8 cellular contexts compared by ENCODE assay signal in genomic region chr7:4973728-4974198, GRCh38. TPM values are rescaled to one million over a fixed set of nuclear protein-coding genes. Genes with fewer than 3 reads are reported as not detected.
DNase-seq lines count a peak whose midpoint lies in the region; ATAC-seq, FAIRE-seq and TF ChIP-seq lines count a peak whose summit lies in the region.

No MANE protein-coding gene starts in this region.

- peak overlapping the region; percentile 32 for H3K4me2 ChIP-seq in keratinocyte (ENCODE audit: control insufficient read depth, extremely low read depth, insufficient read depth, low read depth, low read length)

- no peaks in the 10 kb centered on the region for H4K20me1 ChIP-seq in keratinocyte (ENCODE audit: control insufficient read depth, extremely low read depth, insufficient read depth, low read length)

- no peak for FAIRE-seq in keratinocyte (lab: Jason Lieb, UNC)

- ATAC-seq in GM18909 (IDR thresholded peaks at IDR 0.05; ENCODE audit: poor library complexity, unreplicated experiment) = peak; percentile 94
- peak; percentile 95 for ATAC-seq in HG03159 (IDR thresholded peaks at IDR 0.05; ENCODE audit: unreplicated experiment)
- peak; percentile 97 to 98 for ATAC-seq in activated CD4-positive, CD25-positive, alpha-beta regulatory T cell treated with anti-CD3 and anti-CD28 coated beads, Interleukin-2, amount 50 U/mL, for 24 hours

- H3K9me3 ChIP-seq in keratinocyte (ENCODE audit: control insufficient read depth, low read depth, low read length) = no peaks in the 10 kb centered on the region

- H3K79me2 ChIP-seq in keratinocyte (ENCODE audit: control insufficient read depth, insufficient read depth, low read length) = peaks cover 44% of the 10 kb centered on the region

- H3K4me3 ChIP-seq in keratinocyte (ENCODE audit: control insufficient read depth in 2 of 3, extremely low read depth in 1 of 3, insufficient read depth in 2 of 3, low read depth in 1 of 3, low read length in 3 of 3) = peak overlapping the region; percentile 74 to 84 (median 82)

- dilution Hi-C loops in keratinocyte (cut with MboI; ENCODE audit: extremely low pct_ligation_motif_present, low sequenced_read_pairs) = no loop called here

- peak; percentile 96 for DNase-seq in AG20443 (ENCODE audit: low spot score)
- DNase-seq in NCI-H2227 treated with DMSO at 0.1 percent for 48 hours (lab: John Stamatoyannopoulos, UW) = peak; percentile 79
- DNase-seq in cerebellar cortex (ENCODE audit: low spot score) = peak; percentile 89
- DNase-seq in keratinocyte (ENCODE audit: low read depth, low spot score) = peak; percentile 49
- DNase-seq in stimulated activated CD4-positive, alpha-beta T cell treated with anti-CD3 and anti-CD28 coated beads, Interleukin-12 subunit alpha, Interleukin-12 subunit beta, amount 100 ng/mL, for 48 hours (ENCODE audit: low read depth in 2 of 3, low spot score in 1 of 3) = peak; percentile 89 to 94 (median 91)

- peak; percentile 69 to 91 (median 75) for TF ChIP-seq CTCF in keratinocyte (optimal IDR thresholded peaks at IDR 0.05 in 1 of 3, IDR thresholded peaks at IDR 0.05 in 1 of 3, conservative IDR thresholded peaks at IDR 0.05 in 1 of 3; ENCODE audit: extremely low read depth in 1 of 3, insufficient read depth in 2 of 3, low read length in 3 of 3)

- H3K9ac ChIP-seq in keratinocyte (ENCODE audit: control insufficient read depth, extremely low read depth, insufficient read depth, low read length) = peak overlapping the region; percentile 78

- H3K9me1 ChIP-seq in keratinocyte (ENCODE audit: control insufficient read depth, extremely low read depth, insufficient read depth, low read length) = no peaks in the 10 kb centered on the region

- peak overlapping the region; percentile 63 for H3K27ac ChIP-seq in keratinocyte (ENCODE audit: control insufficient read depth, insufficient read depth, low read length)

- no peaks in the 10 kb centered on the region for H3K4me1 ChIP-seq in keratinocyte (ENCODE audit: control insufficient read depth, extremely low read depth, insufficient read depth, low read length)

- H2AFZ ChIP-seq in keratinocyte (ENCODE audit: control insufficient read depth, low read length) = peak overlapping the region; percentile 89

- peaks cover 0 to 10% of the 10 kb centered on the region in 2 experiments for H3K36me3 ChIP-seq in keratinocyte (ENCODE audit: control insufficient read depth in 2 of 2, extremely low read depth in 1 of 2, insufficient read depth in 2 of 2, low read length in 2 of 2)

- no peaks in the 10 kb centered on the region for H3K27me3 ChIP-seq in keratinocyte (ENCODE audit: control insufficient read depth, extremely low read depth, insufficient read depth, low read length)

RNA-seq across cellular contexts. Expression of gene MMD2, which starts 14.8 kb away (rescaled TPM):
- not detected in 3 replicates for polyA plus RNA-seq in keratinocyte
- not detected for polyA plus RNA-seq in keratinocyte (2011; ENCODE audit: low read depth)
- not detected in 2 replicates for polyA plus RNA-seq in keratinocyte (2011; cell fraction: cytosol; rRNA removed)
- not detected in 2 replicates for polyA plus RNA-seq in keratinocyte (2011; cell fraction: nucleus; rRNA removed)
- not detected in 2 replicates for polyA plus RNA-seq in keratinocyte (2012; ENCODE audit: low replicate concordance)
- not detected in 3 replicates for polyA minus RNA-seq in keratinocyte
- polyA minus RNA-seq in keratinocyte (2011; cell fraction: cytosol; rRNA and poly(A)+ RNA removed) = not detected
- polyA minus RNA-seq in keratinocyte (2011; cell fraction: nucleus; rRNA and poly(A)+ RNA removed) = not detected in 2 replicates

Comparison
In these comparisons a context has a peak if more than half of its experiments do, and no peak if none do; other contexts are left out.
1. Peak in every context shown above with its lines: DNase-seq, ATAC-seq, H3K4me3 ChIP-seq and H3K27ac ChIP-seq.